ENCODE assay signal across 1 cellular context in the genomic region with DNA sequence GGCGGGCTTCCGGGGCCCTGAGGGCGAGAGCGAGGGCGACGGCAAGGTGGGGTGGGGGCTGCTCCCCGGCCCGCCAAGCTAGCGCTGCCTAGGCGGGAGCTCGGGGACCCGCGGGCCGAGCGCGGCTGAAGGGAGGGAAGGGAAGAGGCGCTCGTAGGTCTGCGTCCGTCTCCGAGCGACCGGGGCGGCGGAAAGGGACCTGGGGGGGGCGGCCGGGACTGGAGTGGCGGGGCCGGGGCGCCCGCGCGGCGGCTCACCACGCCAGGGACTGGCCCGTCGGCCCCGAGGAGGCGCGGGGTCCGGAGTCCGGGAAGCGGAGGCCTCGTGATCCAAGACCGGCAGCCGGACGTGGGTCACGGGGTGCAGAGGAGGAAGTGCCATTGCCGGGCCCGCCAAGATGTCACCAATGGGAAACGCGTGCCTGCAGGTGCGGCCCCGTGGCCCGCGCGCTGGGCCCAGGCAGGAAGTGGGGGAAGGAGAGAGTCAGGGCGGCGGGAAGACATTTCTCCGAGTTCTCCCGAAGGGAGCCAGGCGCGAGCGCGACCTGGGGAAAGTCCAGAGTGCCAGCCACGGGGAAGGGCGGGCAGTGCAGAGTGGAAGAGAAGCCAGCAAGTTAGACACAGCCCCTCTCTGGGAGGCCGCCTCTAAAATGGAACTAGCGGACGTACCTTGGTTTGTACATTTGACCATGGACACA.
TF ChIP-seq lines count a peak whose summit lies in the region.

No MANE protein-coding gene starts in this region.

TF ChIP-seq in HepG2, 621 proteins besides CTCF, POLR2A, EP300 and RAD21 (continued from another document and continues in another):
- TF ChIP-seq DR1 (CRISPR knock-in tag; IDR thresholded peaks at IDR 0.05), result peak; percentile 65
- peak; percentile 50; the same call in 1 of the 2 replicates for TF ChIP-seq SP5 (CRISPR knock-in tag; IDR thresholded peaks at IDR 0.05; ENCODE audit: borderline replicate concordance, low read depth)
- TF ChIP-seq SOX6 (IDR thresholded peaks at IDR 0.05), result no peak
- peak; percentile 77; the same call in 1 of the 2 replicates for TF ChIP-seq SOX6 (CRISPR knock-in tag; IDR thresholded peaks at IDR 0.05)
- TF ChIP-seq PHF8 (CRISPR knock-in tag; IDR thresholded peaks at IDR 0.05), result no peak; the same call in 1 of the 2 replicates
- TF ChIP-seq ZEB1 (IDR thresholded peaks at IDR 0.05; ENCODE audit: insufficient replicate concordance, low read depth), result no peak
- TF ChIP-seq ZKSCAN5 (CRISPR knock-in tag; IDR thresholded peaks at IDR 0.05), result no peak
- TF ChIP-seq, protein P1, sequence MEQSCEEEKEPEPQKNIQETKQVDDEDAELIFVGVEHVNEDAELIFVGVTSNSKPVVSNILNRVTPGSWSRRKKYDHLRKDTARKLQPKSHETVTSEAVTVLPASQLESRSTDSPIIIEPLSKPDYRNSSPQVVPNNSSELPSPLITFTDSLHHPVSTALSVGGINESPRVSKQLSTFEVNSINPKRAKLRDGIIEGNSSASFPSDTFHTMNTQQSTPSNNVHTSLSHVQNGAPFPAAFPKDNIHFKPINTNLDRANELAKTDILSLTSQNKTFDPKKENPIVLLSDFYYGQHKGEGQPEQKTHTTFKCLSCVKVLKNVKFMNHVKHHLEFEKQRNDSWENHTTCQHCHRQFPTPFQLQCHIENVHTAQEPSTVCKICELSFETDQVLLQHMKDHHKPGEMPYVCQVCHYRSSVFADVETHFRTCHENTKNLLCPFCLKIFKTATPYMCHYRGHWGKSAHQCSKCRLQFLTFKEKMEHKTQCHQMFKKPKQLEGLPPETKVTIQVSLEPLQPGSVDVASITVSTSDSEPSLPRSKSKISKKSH (CRISPR knock-in tag; IDR thresholded peaks at IDR 0.05; ENCODE audit: borderline replicate concordance), result peak; percentile 94
- no peak for TF ChIP-seq RFX5 (IDR thresholded peaks at IDR 0.05; ENCODE audit: low read depth, low read length)
- no peak for TF ChIP-seq THAP9 (CRISPR knock-in tag; IDR thresholded peaks at IDR 0.05; ENCODE audit: borderline replicate concordance)
- TF ChIP-seq ZNF839 (CRISPR knock-in tag; IDR thresholded peaks at IDR 0.05; ENCODE audit: borderline replicate concordance), result no peak
- no peak for TF ChIP-seq CHD4 (IDR thresholded peaks at IDR 0.05; ENCODE audit: borderline replicate concordance, low read length)
- peak; percentile 60; the same call in 1 of the 2 replicates for TF ChIP-seq MIXL1 (CRISPR knock-in tag; IDR thresholded peaks at IDR 0.05)
- peak; percentile 92 for TF ChIP-seq GABPB1 (CRISPR knock-in tag; IDR thresholded peaks at IDR 0.05)
- TF ChIP-seq, protein P2, sequence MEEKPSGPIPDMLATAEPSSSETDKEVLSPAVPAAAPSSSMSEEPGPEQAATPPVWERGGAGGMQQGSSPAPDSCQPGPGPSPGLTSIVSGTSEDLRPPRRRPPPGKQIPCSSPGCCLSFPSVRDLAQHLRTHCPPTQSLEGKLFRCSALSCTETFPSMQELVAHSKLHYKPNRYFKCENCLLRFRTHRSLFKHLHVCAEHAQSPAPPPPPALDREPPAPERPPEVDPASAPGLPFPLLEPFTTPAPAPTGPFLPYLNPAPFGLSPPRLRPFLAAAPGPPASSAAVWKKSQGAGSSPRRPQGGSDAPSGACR (CRISPR knock-in tag; IDR thresholded peaks at IDR 0.05), result 0 out of 2 replicates have a peak, but pooled peaks have one; percentile 52
- TF ChIP-seq RBM39 (IDR thresholded peaks at IDR 0.05; ENCODE audit: low read depth, low read length, poor library complexity, severe bottlenecking), result no peak
- no peak for TF ChIP-seq TAF15 (IDR thresholded peaks at IDR 0.05; ENCODE audit: low read depth, low read length, poor library complexity, severe bottlenecking)
- TF ChIP-seq MATR3 (CRISPR knock-in tag; IDR thresholded peaks at IDR 0.05), result no peak
- peak; percentile 87 for TF ChIP-seq TEAD3 (CRISPR knock-in tag; optimal IDR thresholded peaks at IDR 0.05; ENCODE audit: borderline replicate concordance)
- TF ChIP-seq, protein P3, sequence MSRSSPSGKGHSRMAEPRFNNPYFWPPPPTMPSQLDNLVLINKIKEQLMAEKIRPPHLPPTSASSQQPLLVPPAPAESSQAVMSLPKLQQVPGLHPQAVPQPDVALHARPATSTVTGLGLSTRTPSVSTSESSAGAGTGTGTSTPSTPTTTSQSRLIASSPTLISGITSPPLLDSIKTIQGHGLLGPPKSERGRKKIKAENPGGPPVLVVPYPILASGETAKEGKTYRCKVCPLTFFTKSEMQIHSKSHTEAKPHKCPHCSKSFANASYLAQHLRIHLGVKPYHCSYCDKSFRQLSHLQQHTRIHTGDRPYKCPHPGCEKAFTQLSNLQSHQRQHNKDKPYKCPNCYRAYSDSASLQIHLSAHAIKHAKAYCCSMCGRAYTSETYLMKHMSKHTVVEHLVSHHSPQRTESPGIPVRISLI (CRISPR knock-in tag; IDR thresholded peaks at IDR 0.05; ENCODE audit: borderline replicate concordance), result peak; percentile 72; the same call in 1 of the 2 replicates
- TF ChIP-seq, protein P4, sequence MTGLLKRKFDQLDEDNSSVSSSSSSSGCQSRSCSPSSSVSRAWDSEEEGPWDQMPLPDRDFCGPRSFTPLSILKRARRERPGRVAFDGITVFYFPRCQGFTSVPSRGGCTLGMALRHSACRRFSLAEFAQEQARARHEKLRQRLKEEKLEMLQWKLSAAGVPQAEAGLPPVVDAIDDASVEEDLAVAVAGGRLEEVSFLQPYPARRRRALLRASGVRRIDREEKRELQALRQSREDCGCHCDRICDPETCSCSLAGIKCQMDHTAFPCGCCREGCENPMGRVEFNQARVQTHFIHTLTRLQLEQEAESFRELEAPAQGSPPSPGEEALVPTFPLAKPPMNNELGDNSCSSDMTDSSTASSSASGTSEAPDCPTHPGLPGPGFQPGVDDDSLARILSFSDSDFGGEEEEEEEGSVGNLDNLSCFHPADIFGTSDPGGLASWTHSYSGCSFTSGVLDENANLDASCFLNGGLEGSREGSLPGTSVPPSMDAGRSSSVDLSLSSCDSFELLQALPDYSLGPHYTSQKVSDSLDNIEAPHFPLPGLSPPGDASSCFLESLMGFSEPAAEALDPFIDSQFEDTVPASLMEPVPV (CRISPR knock-in tag; IDR thresholded peaks at IDR 0.05), result peak; percentile 89; the same call in 1 of the 2 replicates
- TF ChIP-seq ZNF816 (CRISPR knock-in tag; IDR thresholded peaks at IDR 0.05; ENCODE audit: borderline replicate concordance), result no peak
- peak; percentile 66 for TF ChIP-seq REL (CRISPR knock-in tag; conservative IDR thresholded peaks at IDR 0.05)
- TF ChIP-seq IRF1 (CRISPR knock-in tag; IDR thresholded peaks at IDR 0.05; ENCODE audit: low read depth), result no peak
- no peak for TF ChIP-seq ZNF224 (CRISPR knock-in tag; IDR thresholded peaks at IDR 0.05)
- no peak for TF ChIP-seq ZNF180 (CRISPR knock-in tag; IDR thresholded peaks at IDR 0.05; ENCODE audit: borderline replicate concordance, low read depth)
- TF ChIP-seq KAT2B (IDR thresholded peaks at IDR 0.05; ENCODE audit: borderline replicate concordance, low read depth, low read length), result no peak
- peak; percentile 74; the same call in 1 of the 2 replicates for TF ChIP-seq KDM5B (CRISPR knock-in tag; IDR thresholded peaks at IDR 0.05; ENCODE audit: borderline replicate concordance)
- TF ChIP-seq, protein P5, sequence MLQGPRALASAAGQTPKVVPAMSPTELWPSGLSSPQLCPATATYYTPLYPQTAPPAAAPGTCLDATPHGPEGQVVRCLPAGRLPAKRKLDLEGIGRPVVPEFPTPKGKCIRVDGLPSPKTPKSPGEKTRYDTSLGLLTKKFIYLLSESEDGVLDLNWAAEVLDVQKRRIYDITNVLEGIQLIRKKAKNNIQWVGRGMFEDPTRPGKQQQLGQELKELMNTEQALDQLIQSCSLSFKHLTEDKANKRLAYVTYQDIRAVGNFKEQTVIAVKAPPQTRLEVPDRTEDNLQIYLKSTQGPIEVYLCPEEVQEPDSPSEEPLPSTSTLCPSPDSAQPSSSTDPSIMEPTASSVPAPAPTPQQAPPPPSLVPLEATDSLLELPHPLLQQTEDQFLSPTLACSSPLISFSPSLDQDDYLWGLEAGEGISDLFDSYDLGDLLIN (CRISPR knock-in tag; IDR thresholded peaks at IDR 0.05; ENCODE audit: borderline replicate concordance), result peak; percentile 95; the same call in 1 of the 2 replicates
- TF ChIP-seq ZNF510 (CRISPR knock-in tag; IDR thresholded peaks at IDR 0.05; ENCODE audit: low read depth), result peak; percentile 88; the same call in 1 of the 2 replicates
- TF ChIP-seq DNMT1 (CRISPR knock-in tag; IDR thresholded peaks at IDR 0.05), result peak; percentile 89; the same call in 1 of the 2 replicates
- TF ChIP-seq HMG20A (CRISPR knock-in tag; IDR thresholded peaks at IDR 0.05; ENCODE audit: borderline replicate concordance), result peak; percentile 35; the same call in 1 of the 2 replicates
- peak; percentile 32; the same call in 1 of the 2 replicates for TF ChIP-seq ZBTB33 (CRISPR knock-in tag; IDR thresholded peaks at IDR 0.05)
- TF ChIP-seq, protein P6, sequence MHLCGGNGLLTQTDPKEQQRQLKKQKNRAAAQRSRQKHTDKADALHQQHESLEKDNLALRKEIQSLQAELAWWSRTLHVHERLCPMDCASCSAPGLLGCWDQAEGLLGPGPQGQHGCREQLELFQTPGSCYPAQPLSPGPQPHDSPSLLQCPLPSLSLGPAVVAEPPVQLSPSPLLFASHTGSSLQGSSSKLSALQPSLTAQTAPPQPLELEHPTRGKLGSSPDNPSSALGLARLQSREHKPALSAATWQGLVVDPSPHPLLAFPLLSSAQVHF (CRISPR knock-in tag; IDR thresholded peaks at IDR 0.05), result 0 out of 2 replicates have a peak, but pooled peaks have one; percentile 4
- 0 out of 2 replicates have a peak, but pooled peaks have one; percentile 46 for TF ChIP-seq KDM6A (CRISPR knock-in tag; IDR thresholded peaks at IDR 0.05; ENCODE audit: low read depth)
- peak; percentile 62; the same call in 1 of the 2 replicates for TF ChIP-seq MYPOP (CRISPR knock-in tag; IDR thresholded peaks at IDR 0.05)
- TF ChIP-seq, protein P7, sequence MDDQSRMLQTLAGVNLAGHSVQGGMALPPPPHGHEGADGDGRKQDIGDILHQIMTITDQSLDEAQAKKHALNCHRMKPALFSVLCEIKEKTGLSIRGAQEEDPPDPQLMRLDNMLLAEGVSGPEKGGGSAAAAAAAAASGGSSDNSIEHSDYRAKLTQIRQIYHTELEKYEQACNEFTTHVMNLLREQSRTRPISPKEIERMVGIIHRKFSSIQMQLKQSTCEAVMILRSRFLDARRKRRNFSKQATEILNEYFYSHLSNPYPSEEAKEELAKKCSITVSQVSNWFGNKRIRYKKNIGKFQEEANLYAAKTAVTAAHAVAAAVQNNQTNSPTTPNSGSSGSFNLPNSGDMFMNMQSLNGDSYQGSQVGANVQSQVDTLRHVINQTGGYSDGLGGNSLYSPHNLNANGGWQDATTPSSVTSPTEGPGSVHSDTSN (CRISPR knock-in tag; IDR thresholded peaks at IDR 0.05; ENCODE audit: borderline replicate concordance), result no peak
- no peak for TF ChIP-seq ZNF775 (CRISPR knock-in tag; IDR thresholded peaks at IDR 0.05; ENCODE audit: borderline replicate concordance)
- TF ChIP-seq KMT2B (CRISPR knock-in tag; IDR thresholded peaks at IDR 0.05), result peak; percentile 81
